Comparison of ENCODE assay signal across 8 cellular contexts in the genomic region with DNA sequence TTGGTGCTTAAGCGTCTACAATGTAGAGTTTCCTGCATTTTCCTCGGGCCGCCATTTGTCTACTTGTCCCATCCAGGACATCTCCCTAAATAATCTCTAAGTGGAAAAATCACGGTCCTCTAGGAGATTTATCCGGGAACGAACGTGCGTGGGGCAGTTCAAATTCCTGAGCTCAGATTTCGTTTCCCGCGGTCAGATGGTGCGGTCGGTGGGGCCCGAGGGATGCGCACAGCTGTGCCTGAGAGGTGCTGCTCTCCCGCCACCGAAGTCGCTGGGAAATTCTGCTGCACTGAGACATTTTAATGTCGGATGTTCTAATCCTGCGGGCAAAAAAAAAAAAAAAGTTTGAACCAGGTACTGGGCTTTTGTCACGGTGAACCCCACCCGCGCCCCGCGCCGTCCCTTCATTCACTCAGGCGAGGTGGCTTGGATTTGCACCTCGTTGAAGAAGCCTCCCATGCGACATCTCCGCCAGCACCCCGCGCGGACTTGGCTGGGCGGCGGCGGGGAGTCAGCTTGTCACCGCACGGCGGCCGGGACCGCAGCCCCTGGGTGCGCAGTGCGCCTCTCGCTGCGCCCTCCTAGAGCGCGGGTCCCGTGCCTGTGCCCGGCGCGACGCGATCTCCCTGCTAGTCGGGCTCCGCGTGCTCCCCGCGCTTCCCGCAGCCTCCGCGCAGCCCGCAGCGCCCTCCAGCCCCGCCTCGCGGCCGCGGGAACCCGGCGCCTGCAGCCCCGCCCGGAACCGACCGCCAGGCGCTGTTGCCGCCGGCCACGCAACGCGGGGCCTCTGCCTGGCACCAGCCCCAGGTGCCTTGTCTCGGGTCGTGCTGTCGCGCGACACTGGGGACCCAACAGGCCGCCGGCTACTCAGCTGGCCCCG.
DNase-seq lines count a peak whose midpoint lies in the region; ATAC-seq and TF ChIP-seq lines count a peak whose summit lies in the region.

No MANE protein-coding gene starts in this region.

- peak overlapping the region; percentile 81 for H4K91ac ChIP-seq in neuronal stem cell (ENCODE audit: low read depth, low read length, poor library complexity)

- no peaks in the 10 kb centered on the region for H3K9me3 Mint-ChIP-seq in WTC11

- no peak overlapping the region for H4K8ac ChIP-seq in neuronal stem cell (ENCODE audit: low read depth, low read length)

- H3K4ac ChIP-seq in neuronal stem cell (ENCODE audit: low read length): peak overlapping the region; percentile 43

- H2AK5ac ChIP-seq in neuronal stem cell (ENCODE audit: low read depth, low read length): peak overlapping the region; percentile 57

- CTCF ChIA-PET in WTC11 (lab: Charles Lee): interaction anchor here (0.7 to 2.2 kb wide), 8 partner anchors 12 to 797 kb away, joined by 3 to 8 read pairs (median 4); no protein-coding TSS in a partner anchor

- peak overlapping the region; percentile 99 for H3K18ac ChIP-seq in neuronal stem cell (ENCODE audit: low read length)

- H2BK5ac ChIP-seq in neuronal stem cell (ENCODE audit: low read length): no peak overlapping the region

- DNase-seq in BE2C: peak; percentile 63
- DNase-seq in WTC11 (ENCODE audit: low spot score): peak; percentile 51
- peak; percentile 46 for DNase-seq in germinal center (ENCODE audit: low spot score)
- DNase-seq in neuronal stem cell (ENCODE audit: low spot score): peak; percentile 42
- no peak for DNase-seq in UCSD-AML1 (lab: John Stamatoyannopoulos, UW; ENCODE audit: unreplicated experiment)
- DNase-seq in LoVo (ENCODE audit: low spot score): no peak
- no peak for DNase-seq in HT-29 (ENCODE audit: low spot score)

- H3K79me1 ChIP-seq in neuronal stem cell (ENCODE audit: low read depth, low read length): no peaks in the 10 kb centered on the region

- POLR2A ChIA-PET in WTC11 (lab: Charles Lee): no interaction called here

- H3K4me2 ChIP-seq in neuronal stem cell (ENCODE audit: insufficient read depth, low read length, poor library complexity, severe bottlenecking): peak overlapping the region; percentile 99

- peak overlapping the region; percentile 91 for H3K14ac ChIP-seq in neuronal stem cell (ENCODE audit: low read length)

- H3K27me3 ChIP-seq in BE2C: no peaks in the 10 kb centered on the region
- H3K27me3 ChIP-seq in neuronal stem cell (ENCODE audit: control insufficient read depth in 3 of 3, insufficient read depth in 3 of 3, low read depth in 1 of 3, low read length in 3 of 3): no peaks in the 10 kb centered on the region

- H2AFZ ChIP-seq in neuronal stem cell (ENCODE audit: low read length): peak overlapping the region; percentile 76

- H3K4me1 Mint-ChIP-seq in WTC11: peaks cover 50% of the 10 kb centered on the region

- H3K4me3 ChIP-seq in BE2C (ENCODE audit: low read depth, low read length) (peak overlapping the region; percentile 70), neuronal stem cell (ENCODE audit: low read length in 2 of 2) (peak overlapping the region; percentile 20 to 79)

- H3K9ac ChIP-seq in neuronal stem cell (ENCODE audit: low read depth, low read length, poor library complexity): peak overlapping the region; percentile 92

- no peak overlapping the region for H3K27ac ChIP-seq in neuronal stem cell (replicated peaks; ENCODE audit: low read length)

- peak overlapping the region; percentile 77 for H3K4me3 Mint-ChIP-seq in WTC11

- H3K27me3 Mint-ChIP-seq in WTC11 (ENCODE audit: low read depth): 0 out of 2 replicates have a peak, but pooled peaks cover 5% of the 10 kb centered on the region

- no peaks in the 10 kb centered on the region for H3K36me3 ChIP-seq in BE2C
- H3K36me3 ChIP-seq in neuronal stem cell (replicated peaks in 1 of 2; ENCODE audit: control insufficient read depth in 2 of 2, insufficient read depth in 2 of 2, low read length in 2 of 2): no peaks in the 10 kb centered on the region

- H3K27ac Mint-ChIP-seq in WTC11: peak overlapping the region; percentile 54; the same call in 1 of the 2 replicates

- WGBS in neuronal stem cell (ENCODE audit: extremely low coverage in 2 of 2, insufficient read length in 2 of 2, insufficient replicate concordance in 1 of 2), 2 donors: no CpG with 5 or more reads among the region's 88 CpGs

- H3K23ac ChIP-seq in neuronal stem cell (ENCODE audit: low read depth, low read length, poor library complexity): peak overlapping the region; percentile 69

- H3K9me3 ChIP-seq in BE2C (no peaks in the 10 kb centered on the region), neuronal stem cell (replicated peaks in 1 of 2; ENCODE audit: control insufficient read depth in 2 of 2, insufficient read depth in 1 of 2, low read depth in 1 of 2, low read length in 2 of 2) (peaks cover 0 to 8% of the 10 kb centered on the region in 2 donors)

- H3K4me1 ChIP-seq in BE2C (peaks cover 11% of the 10 kb centered on the region), neuronal stem cell (ENCODE audit: control insufficient read depth in 2 of 2, insufficient read depth in 1 of 2, low read depth in 1 of 2, low read length in 2 of 2) (peaks cover 4 to 5% of the 10 kb centered on the region in 2 donors)

- H2BK12ac ChIP-seq in neuronal stem cell (ENCODE audit: low read length): peak overlapping the region; percentile 79

- TF ChIP-seq CTCF in BE2C (IDR thresholded peaks at IDR 0.05; ENCODE audit: low read depth, low read length) (no peak), WTC11 (IDR thresholded peaks at IDR 0.05) (no peak)

- ATAC-seq in GM21447 (IDR thresholded peaks at IDR 0.05; ENCODE audit: unreplicated experiment): peak; percentile 26
- ATAC-seq in WTC11: peak; percentile 58

- H2BK15ac ChIP-seq in neuronal stem cell (ENCODE audit: low read length): peak overlapping the region; percentile 91

- H3K36me3 Mint-ChIP-seq in WTC11: no peaks in the 10 kb centered on the region

- peak overlapping the region; percentile 51 for H2BK120ac ChIP-seq in neuronal stem cell (ENCODE audit: low read depth, low read length)

TF ChIP-seq in WTC11, 78 proteins besides CTCF, POLR2A, EP300 and RAD21 (continues in another document):
- TF ChIP-seq FOXJ3 (CRISPR knock-in tag; IDR thresholded peaks at IDR 0.05; ENCODE audit: borderline replicate concordance) (no peak), ZNF232 (CRISPR knock-in tag; IDR thresholded peaks at IDR 0.05) (0 out of 2 replicates have a peak, but pooled peaks have one; percentile 47), KAT7 (CRISPR knock-in tag; IDR thresholded peaks at IDR 0.05; ENCODE audit: borderline replicate concordance) (peak; percentile 91), SP1 (CRISPR knock-in tag; conservative IDR thresholded peaks at IDR 0.05) (peak; percentile 60; the same call in 1 of the 2 replicates), ATF1 (CRISPR knock-in tag; IDR thresholded peaks at IDR 0.05) (no peak), ETV6 (CRISPR knock-in tag; IDR thresholded peaks at IDR 0.05) (no peak), NFE2L1 (CRISPR knock-in tag; IDR thresholded peaks at IDR 0.05) (no peak; the same call in 1 of the 2 replicates), IRF2 (CRISPR knock-in tag; IDR thresholded peaks at IDR 0.05; ENCODE audit: borderline replicate concordance, low read depth) (no peak), CREM (CRISPR knock-in tag; IDR thresholded peaks at IDR 0.05) (no peak), ZNF121 (CRISPR knock-in tag; IDR thresholded peaks at IDR 0.05) (no peak), CREB1 (CRISPR knock-in tag; IDR thresholded peaks at IDR 0.05) (no peak), ZNF263 (CRISPR knock-in tag; IDR thresholded peaks at IDR 0.05; ENCODE audit: low read depth) (peak; percentile 41; the same call in 1 of the 2 replicates), PRDM15 (CRISPR knock-in tag; IDR thresholded peaks at IDR 0.05) (no peak), RELA (CRISPR knock-in tag; IDR thresholded peaks at IDR 0.05; ENCODE audit: borderline replicate concordance) (0 out of 2 replicates have a peak, but pooled peaks have one; percentile 70), NFATC4 (CRISPR knock-in tag; IDR thresholded peaks at IDR 0.05) (no peak), FOXP1 (CRISPR knock-in tag; IDR thresholded peaks at IDR 0.05; ENCODE audit: borderline replicate concordance) (peak; percentile 91), TEAD1 (CRISPR knock-in tag; IDR thresholded peaks at IDR 0.05) (peak; percentile 62; the same call in 1 of the 2 replicates), CBFB (CRISPR knock-in tag; IDR thresholded peaks at IDR 0.05; ENCODE audit: low read depth) (0 out of 2 replicates have a peak, but pooled peaks have one; percentile 67), ESRRA (CRISPR knock-in tag; IDR thresholded peaks at IDR 0.05; ENCODE audit: borderline replicate concordance) (peak; percentile 71)

Comparison
In these comparisons a context has a peak if more than half of its experiments do, and no peak if none do; other contexts are left out.
1. DNase-seq: peak in BE2C (single experiment), WTC11 (single experiment), germinal center (single experiment) and neuronal stem cell (single experiment); none in UCSD-AML1 (single experiment), LoVo (single experiment) and HT-29 (single experiment).